20 cellular contexts compared by ENCODE assay signal in the genomic region with DNA sequence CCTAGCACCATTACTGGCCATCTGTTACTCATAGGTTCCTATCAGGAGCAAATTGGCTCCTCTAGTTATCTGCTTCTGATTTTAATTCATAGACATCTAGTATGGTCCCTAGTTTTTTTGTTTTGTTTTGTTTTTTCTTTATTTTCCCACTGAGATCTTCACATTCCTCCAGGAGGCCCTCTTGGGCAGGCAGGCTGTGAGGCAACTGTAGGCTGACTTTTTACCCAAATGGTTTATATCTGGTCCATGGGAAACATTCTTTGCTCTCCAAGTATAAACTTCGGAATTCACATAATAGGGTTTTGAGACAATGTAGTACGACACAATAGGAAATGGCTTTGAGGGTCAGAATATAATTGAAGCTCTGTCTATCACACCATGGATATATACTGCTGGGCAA.
"Had no signal": no experiment of that assay in that cellular context is flagged by ENCODE, and none has a peak within 500 bp of the region (broad histone marks: within the 10 kb centered on the region; RNA-seq: fewer than 3 reads in every experiment).

No MANE protein-coding gene starts in this region.

- H3K9me3 Mint-ChIP-seq: activated B cell treated with CpG ODN at 0.5 μM for 24 hours; activated CD4-positive, alpha-beta memory T cell treated with anti-CD3 and anti-CD28 coated beads, Interleukin-2, amount 10 ng/mL, durations not matched to agents 7 days and 5 days; activated naive CD4-positive, alpha-beta T cell treated with anti-CD3 and anti-CD28 coated beads for 36 hours; activated T-cell treated with anti-CD3 and anti-CD28 coated beads, Interleukin-2, amount 50 U/mL, for 4 hours; dendritic cell treated with granulocyte-macrophage colony-stimulating factor and Interleukin-4, amounts not matched to agents 40 ng/mL and 50 ng/mL, for 4 days; naive thymus-derived CD4-positive, alpha-beta T cell; stimulated activated naive B cell treated with anti-CD40 and anti-IgM and Interleukin-4, amounts not matched to agents 10 μg/mL and 1 μg/mL and 100 μg/mL, for 72 hours had no signal

- H3K27ac Mint-ChIP-seq: activated B cell treated with CpG ODN at 0.5 μM for 24 hours; activated CD4-positive, alpha-beta memory T cell treated with anti-CD3 and anti-CD28 coated beads, Interleukin-2, amount 10 ng/mL, durations not matched to agents 7 days and 5 days; activated naive CD4-positive, alpha-beta T cell treated with anti-CD3 and anti-CD28 coated beads for 36 hours; dendritic cell treated with granulocyte-macrophage colony-stimulating factor and Interleukin-4, amounts not matched to agents 40 ng/mL and 50 ng/mL, for 4 days; naive thymus-derived CD4-positive, alpha-beta T cell; stimulated activated naive B cell treated with anti-CD40 and anti-IgM and Interleukin-4, amounts not matched to agents 10 μg/mL and 1 μg/mL and 100 μg/mL, for 72 hours had no signal

- H3K4me1 ChIP-seq: esophagus muscularis mucosa, left lung, parathyroid adenoma, right lobe of liver had no signal

- FAIRE-seq: endothelial cell of umbilical vein, kidney had no signal

- H3K36me3 Mint-ChIP-seq: naive thymus-derived CD4-positive, alpha-beta T cell; stimulated activated naive B cell treated with anti-CD40 and anti-IgM and Interleukin-4, amounts not matched to agents 10 μg/mL and 1 μg/mL and 100 μg/mL, for 72 hours had no signal

- H3K9me3 ChIP-seq: esophagus muscularis mucosa, left lung, mucosa of descending colon, right lobe of liver had no signal

- H3K27ac ChIP-seq: brain microvascular endothelial cell, esophagus muscularis mucosa, left lung, parathyroid adenoma, right lobe of liver had no signal

- H3K4me3 ChIP-seq: esophagus muscularis mucosa, left lung, mucosa of descending colon, right lobe of liver had no signal

- H3K36me3 ChIP-seq: brain microvascular endothelial cell, esophagus muscularis mucosa, left lung, right lobe of liver had no signal

- H3K4me1 Mint-ChIP-seq: activated B cell treated with CpG ODN at 0.5 μM for 24 hours; activated CD4-positive, alpha-beta memory T cell treated with anti-CD3 and anti-CD28 coated beads, Interleukin-2, amount 10 ng/mL, durations not matched to agents 7 days and 5 days; naive thymus-derived CD4-positive, alpha-beta T cell; stimulated activated naive B cell treated with anti-CD40 and anti-IgM and Interleukin-4, amounts not matched to agents 10 μg/mL and 1 μg/mL and 100 μg/mL, for 72 hours had no signal

- DNase-seq: activated B cell treated with CpG ODN at 0.5 μM for 24 hours; activated CD4-positive, alpha-beta memory T cell treated with anti-CD3 and anti-CD28 coated beads, Interleukin-2, amount 10 ng/mL, durations not matched to agents 7 days and 5 days; activated CD4-positive, alpha-beta T cell treated with anti-CD3 and anti-CD28 coated beads for 48 hours; activated naive CD4-positive, alpha-beta T cell treated with anti-CD3 and anti-CD28 coated beads for 36 hours; activated T-cell treated with anti-CD3 and anti-CD28 coated beads, Interleukin-2, amount 50 U/mL, for 4 hours; aorta; brain microvascular endothelial cell; cerebellar nuclear complex; effector memory CD4-positive, alpha-beta T cell; foreskin melanocyte; kidney; left lung; mucosa of descending colon; naive thymus-derived CD4-positive, alpha-beta T cell; right lobe of liver; stimulated activated naive B cell treated with anti-CD40 and anti-IgM and Interleukin-4, amounts not matched to agents 10 μg/mL and 1 μg/mL and 100 μg/mL, for 72 hours had no signal

- H3K27me3 ChIP-seq: brain microvascular endothelial cell, esophagus muscularis mucosa, left lung, right lobe of liver had no signal

- H3K4me3 Mint-ChIP-seq: activated B cell treated with CpG ODN at 0.5 μM for 24 hours; activated CD4-positive, alpha-beta memory T cell treated with anti-CD3 and anti-CD28 coated beads, Interleukin-2, amount 10 ng/mL, durations not matched to agents 7 days and 5 days; activated naive CD4-positive, alpha-beta T cell treated with anti-CD3 and anti-CD28 coated beads for 36 hours; activated T-cell treated with anti-CD3 and anti-CD28 coated beads, Interleukin-2, amount 50 U/mL, for 4 hours; dendritic cell treated with granulocyte-macrophage colony-stimulating factor and Interleukin-4, amounts not matched to agents 40 ng/mL and 50 ng/mL, for 4 days; stimulated activated naive B cell treated with anti-CD40 and anti-IgM and Interleukin-4, amounts not matched to agents 10 μg/mL and 1 μg/mL and 100 μg/mL, for 72 hours had no signal
